In the genomic region with DNA sequence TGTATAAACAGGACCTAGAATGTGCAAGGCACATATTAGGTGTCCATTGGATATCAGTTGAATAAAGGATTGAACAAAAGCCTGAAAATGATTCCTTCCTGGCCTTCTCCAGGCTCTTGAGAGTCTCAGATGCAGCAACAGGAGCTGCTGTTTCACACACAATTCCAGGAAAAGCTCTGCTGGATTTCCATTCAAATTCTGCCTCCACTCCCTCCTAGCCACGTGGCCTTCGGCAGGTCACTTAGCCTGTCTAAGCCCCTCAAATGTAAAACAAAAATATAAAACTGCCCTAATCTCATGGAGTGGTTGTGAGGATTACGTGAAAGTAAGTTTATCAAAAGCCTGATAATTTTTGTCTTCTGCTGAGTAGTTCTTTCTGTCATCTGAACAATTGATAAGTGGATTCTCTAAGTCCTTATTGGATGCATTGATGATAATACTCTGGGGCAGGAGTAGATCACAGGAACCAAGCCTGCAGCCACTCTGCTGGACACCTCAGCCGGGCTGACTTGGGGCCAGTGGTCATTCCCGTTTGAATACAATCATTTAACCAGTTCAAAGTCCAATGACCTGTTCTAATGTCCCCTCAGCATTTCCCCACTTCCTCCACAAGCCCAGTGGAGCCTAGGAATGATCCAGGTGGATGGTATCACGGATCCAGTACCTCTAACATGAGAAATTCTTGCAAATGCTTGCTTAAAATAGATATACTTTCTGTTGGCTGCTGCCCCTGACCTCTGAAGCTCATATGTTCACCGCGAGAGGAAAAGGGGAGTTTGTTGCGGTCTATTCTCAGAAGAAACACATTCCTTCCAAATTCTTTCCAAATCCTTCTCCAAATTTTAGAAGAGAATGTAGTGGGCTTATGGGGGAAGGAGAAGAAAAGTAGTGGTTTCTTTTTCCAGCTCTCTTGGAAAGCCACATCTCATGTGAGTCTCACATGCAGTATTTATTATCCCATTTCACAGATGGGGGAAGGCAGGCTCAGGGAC, we compare ENCODE assay signal across 16 cellular contexts.
"Had no signal": no experiment of that assay in that cellular context is flagged by ENCODE, and none has a peak within 500 bp of the region (broad histone marks: within the 10 kb centered on the region; RNA-seq: fewer than 3 reads in every experiment).

No MANE protein-coding gene starts in this region.

- FAIRE-seq: colon, endothelial cell of umbilical vein had no signal

- H3K36me3 ChIP-seq: cardiac muscle cell, esophagus squamous epithelium, gastrocnemius medialis, heart left ventricle, ovary had no signal

- H3K36me3 Mint-ChIP-seq: naive B cell had no signal

- H3K9me3 ChIP-seq: esophagus squamous epithelium, gastrocnemius medialis, heart left ventricle, ovary had no signal

- H3K27ac ChIP-seq: cardiac muscle cell, esophagus squamous epithelium, gastrocnemius medialis, heart left ventricle, ovary had no signal

- DNase-seq: activated CD4-positive, alpha-beta T cell treated with anti-CD3 and anti-CD28 coated beads, Interleukin-2, amount 50 U/mL, for 1 hour; activated naive CD4-positive, alpha-beta T cell treated with Interleukin-2 at 50 U/mL for 16 hours; esophagus squamous epithelium; gastrocnemius medialis; heart left ventricle; left colon; mammary epithelial cell; naive B cell; stimulated activated CD4-positive, alpha-beta T cell treated with anti-CD3 and anti-CD28 coated beads, Interleukin-4, amount 100 ng/mL, for 24 hours; stimulated activated naive CD4-positive, alpha-beta T cell treated with Interleukin-2 at 50 U/mL for 16 hours; trophoblast cell had no signal

- H3K9me3 Mint-ChIP-seq: activated T-helper 17 cell treated with anti-CD3 and anti-CD28 coated beads, Interleukin-2, amount 50 U/mL, for 72 hours had no signal

- H3K27me3 ChIP-seq: gastrocnemius medialis, ovary had no signal

- H3K4me1 Mint-ChIP-seq: activated T-helper 17 cell treated with anti-CD3 and anti-CD28 coated beads, Interleukin-2, amount 50 U/mL, for 72 hours; naive B cell had no signal

- H3K4me3 Mint-ChIP-seq: activated T-helper 17 cell treated with anti-CD3 and anti-CD28 coated beads, Interleukin-2, amount 50 U/mL, for 72 hours; naive B cell had no signal

- H3K4me3 ChIP-seq: cardiac muscle cell, esophagus squamous epithelium, gastrocnemius medialis, heart left ventricle, ovary had no signal

- H3K27ac Mint-ChIP-seq: activated T-helper 17 cell treated with anti-CD3 and anti-CD28 coated beads, Interleukin-2, amount 50 U/mL, for 72 hours had no signal
